ENCODE assay signal across 20 cellular contexts in the genomic region with DNA sequence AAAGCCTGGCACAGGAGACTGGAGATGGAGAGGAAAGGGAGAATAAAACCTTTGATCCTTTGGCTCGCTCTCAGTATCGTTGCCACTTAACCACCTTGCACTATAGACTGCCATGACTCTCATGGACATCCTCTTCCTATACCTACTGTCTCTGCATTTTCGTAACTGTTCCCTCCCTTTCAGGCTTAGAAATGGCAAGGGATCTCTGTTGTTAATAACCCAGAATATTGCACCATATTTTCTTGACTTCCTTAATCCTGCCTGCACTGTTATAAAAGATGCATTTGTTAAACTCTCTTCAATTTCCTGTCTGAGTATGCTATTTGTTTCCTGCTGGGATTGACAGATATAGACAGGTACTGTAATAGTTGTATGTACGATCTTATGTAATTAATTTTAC. TPM values are rescaled to one million over a fixed set of nuclear protein-coding genes. Genes with fewer than 3 reads are reported as not detected.
"Had no signal": no experiment of that assay in that cellular context is flagged by ENCODE, and none has a peak within 500 bp of the region (broad histone marks: within the 10 kb centered on the region; RNA-seq: fewer than 3 reads in every experiment).

No MANE protein-coding gene starts in this region.

- H3K27me3 ChIP-seq: gastrocnemius medialis, right lobe of liver, tibial nerve, upper lobe of left lung, uterus had no signal

- H3K4me1 ChIP-seq: gastrocnemius medialis, lower lobe of right lung, parathyroid adenoma, right lobe of liver, tibial nerve, upper lobe of left lung, uterus had no signal

- H3K9me3 ChIP-seq: gastrocnemius medialis, lower lobe of right lung, right lobe of liver, thoracic aorta, tibial nerve, upper lobe of left lung, uterus had no signal

- DNase-seq: effector CD8-positive, alpha-beta T cell; endodermal cell; foreskin fibroblast; gastrocnemius medialis; head of caudate nucleus; left ventricle myocardium superior; lower lobe of right lung; natural killer cell; right lobe of liver; small intestine; stimulated activated CD4-positive, alpha-beta T cell treated with anti-CD3 and anti-CD28 coated beads, Interleukin-15, amount 100 ng/mL, for 24 hours; stimulated activated CD4-positive, alpha-beta T cell treated with anti-CD3 and anti-CD28 coated beads, Interleukin-2, amount 100 ng/mL, for 48 hours; stimulated activated naive B cell treated with anti-CD40 and anti-IgM and Interleukin-4, amounts not matched to agents 10 μg/mL and 1 μg/mL and 100 μg/mL, for 72 hours; upper lobe of left lung; uterus had no signal

- H3K4me3 ChIP-seq: gastrocnemius medialis, lower lobe of right lung, right lobe of liver, thoracic aorta, tibial nerve, upper lobe of left lung, uterus had no signal

- H2AFZ ChIP-seq: parathyroid adenoma had no signal

- H3K79me2 ChIP-seq: parathyroid adenoma had no signal

- H3K36me3 ChIP-seq: gastrocnemius medialis, lower lobe of right lung, right lobe of liver, thoracic aorta, tibial nerve, upper lobe of left lung, uterus had no signal

- H3K27ac ChIP-seq: epithelial cell of prostate, gastrocnemius medialis, lower lobe of right lung, parathyroid adenoma, right lobe of liver, thoracic aorta, tibial nerve, upper lobe of left lung, uterus had no signal

- ATAC-seq: esophagus mucosa; gastrocnemius medialis; left ventricle myocardium superior; natural killer cell; right lobe of liver; stimulated activated naive B cell treated with anti-CD40 and anti-IgM and Interleukin-4, amounts not matched to agents 10 μg/mL and 1 μg/mL and 100 μg/mL, for 72 hours had no signal

RNA-seq across cellular contexts. Expression of gene CYYR1, which starts 38.6 kb away (rescaled TPM):
- total RNA-seq: natural killer cell had no signal
